ENCODE assay signal across 8 cellular contexts in the genomic region with DNA sequence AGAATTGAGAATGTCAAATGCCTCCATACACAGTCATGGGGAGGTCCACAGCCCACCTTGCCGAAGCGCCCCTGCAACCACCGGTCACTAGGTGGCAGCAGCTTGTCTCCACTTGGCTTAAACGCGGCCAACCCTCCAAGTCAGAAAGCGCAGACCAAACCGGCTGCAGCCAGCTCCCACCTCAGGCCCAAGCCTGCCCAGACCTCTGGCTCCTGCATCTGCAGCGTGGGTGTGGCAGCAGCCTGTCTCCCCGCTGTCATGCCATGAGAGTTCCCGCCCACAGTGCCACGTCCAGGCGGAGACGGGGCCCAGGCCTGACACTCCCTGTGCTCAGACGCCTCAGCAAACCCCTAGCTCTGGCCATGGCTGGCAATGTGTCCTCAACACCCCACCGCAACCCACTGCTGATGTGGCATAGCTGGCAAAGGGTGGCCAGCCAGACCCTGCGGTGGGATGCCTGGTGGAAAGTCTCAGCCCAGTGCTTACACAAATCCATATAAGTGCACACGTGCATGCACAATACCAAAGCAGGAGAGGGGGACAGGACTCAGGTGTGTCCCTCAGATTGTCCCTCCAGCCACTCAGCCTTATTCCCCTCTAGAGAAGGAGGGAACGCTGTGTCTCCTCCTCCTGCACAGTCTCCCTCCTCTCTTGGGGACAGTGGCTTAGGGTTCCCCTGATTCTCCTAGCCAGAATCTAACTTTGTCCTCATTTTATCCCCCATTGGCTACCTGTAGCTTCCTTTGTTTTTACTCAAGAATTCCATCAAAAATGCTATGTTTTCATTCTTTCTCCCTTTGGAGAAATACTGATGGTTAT. TPM values are rescaled to one million over a fixed set of nuclear protein-coding genes. Genes with fewer than 3 reads are reported as not detected.
A peak's percentile ranks its signal among the peaks of the same experiment; 100 is the strongest.
DNase-seq lines count a peak whose midpoint lies in the region; ATAC-seq and TF ChIP-seq lines count a peak whose summit lies in the region.

No MANE protein-coding gene starts in this region.

- no peak for ATAC-seq in GM18873 (IDR thresholded peaks at IDR 0.05; ENCODE audit: low FRiP score, unreplicated experiment)

- DNase-seq in MG63 (peak; percentile 98), RPMI8226 (peak; percentile 82), fibroblast of villous mesenchyme (ENCODE audit: low read depth) (peak; percentile 89), suprapubic skin (ENCODE audit: low spot score in 2 of 2) (peak; percentile 88 to 94)
- DNase-seq in activated effector memory CD4-positive, alpha-beta T cell treated with Interleukin-2 at 50 U/mL for 16 hours, result peak; percentile 44

- H2AFZ ChIP-seq in neuron (ENCODE audit: low read depth, low read length), result peak overlapping the region; percentile 78

- TF ChIP-seq CTCF in GM12873 (IDR thresholded peaks at IDR 0.05; ENCODE audit: insufficient read depth, low read depth, low read length, missing control alignments), result peak; percentile 95
- TF ChIP-seq CTCF in fibroblast of villous mesenchyme (IDR thresholded peaks at IDR 0.05; ENCODE audit: insufficient read depth, low read depth, low read length), result peak; percentile 94
- TF ChIP-seq CTCF in suprapubic skin (IDR thresholded peaks at IDR 0.05), result peak; percentile 82 to 86

- WGBS in suprapubic skin, result 12% methylated on average over 4 of the region's 18 CpGs

- H3K27ac ChIP-seq in suprapubic skin, result peak overlapping the region; percentile 80

- no peak for TF ChIP-seq EP300 in suprapubic skin (IDR thresholded peaks at IDR 0.05)

- H3K36me3 ChIP-seq in MG63 (peaks cover 4% of the 10 kb centered on the region; the same call in 1 of the 2 replicates), neuron (ENCODE audit: insufficient read depth, low read length) (no peaks in the 10 kb centered on the region), suprapubic skin (no peaks in the 10 kb centered on the region)

- H3K4me1 ChIP-seq in neuron (ENCODE audit: insufficient read depth, low read length), result peaks cover 34% of the 10 kb centered on the region
- H3K4me1 ChIP-seq in suprapubic skin, result peaks cover 64% of the 10 kb centered on the region

- H3K4me3 ChIP-seq in MG63 (no peak overlapping the region), fibroblast of villous mesenchyme (ENCODE audit: low read depth, low read length) (no peak overlapping the region), neuron (ENCODE audit: low read length) (no peak overlapping the region), suprapubic skin (peak overlapping the region; percentile 51)

- H3K27me3 ChIP-seq in MG63 (no peaks in the 10 kb centered on the region), neuron (ENCODE audit: insufficient read depth, low read length) (no peaks in the 10 kb centered on the region), suprapubic skin (no peaks in the 10 kb centered on the region)

- TF ChIP-seq POLR2A in suprapubic skin (IDR thresholded peaks at IDR 0.05), result no peak

- no peaks in the 10 kb centered on the region for H3K9me3 ChIP-seq in MG63
- H3K9me3 ChIP-seq in neuron (ENCODE audit: low read length), result no peaks in the 10 kb centered on the region
- no peaks in the 10 kb centered on the region for H3K9me3 ChIP-seq in suprapubic skin

RNA-seq across cellular contexts. Expression of gene COPZ2, which starts 10.9 kb away (rescaled TPM):
- 91.7 and 130 TPM in 2 replicates for total RNA-seq in MG63 (2014; rRNA removed; shearing (Covaris generic); ENCODE audit: low replicate concordance)
- total RNA-seq in fibroblast of villous mesenchyme (61.3 and 75.7 TPM in 2 replicates), suprapubic skin (10 to 100 TPM in 3 of 4 donors, 1 to 10 TPM in 1; 9.7 to 17.2 (median 12.5) TPM)

RNA-seq across cellular contexts. Expression of gene NFE2L1, which starts 21.4 kb away (rescaled TPM):
- 33.6 and 47.7 TPM in 2 replicates for total RNA-seq in MG63 (2014; rRNA removed; shearing (Covaris generic); ENCODE audit: low replicate concordance)
- total RNA-seq in fibroblast of villous mesenchyme, result 110 and 132 TPM in 2 replicates
- total RNA-seq in suprapubic skin, result 100 to 1,000 TPM in 2 of 4 donors, 10 to 100 TPM in 2; 89.9 to 250 (median 138) TPM

RNA-seq across cellular contexts. Expression of gene CDK5RAP3, which starts 55.8 kb away (rescaled TPM):
- 53.3 and 59.4 TPM in 2 replicates for total RNA-seq in MG63 (2014; rRNA removed; shearing (Covaris generic); ENCODE audit: low replicate concordance)
- 32.4 and 41.6 TPM in 2 replicates for total RNA-seq in fibroblast of villous mesenchyme
- total RNA-seq in suprapubic skin, result 100 to 1,000 TPM; 100 to 296 (median 142) TPM

Comparison
In these comparisons a context has a peak if more than half of its experiments do, and no peak if none do; other contexts are left out.
1. DNase-seq: peak in every context shown above with its lines; median percentile 98 in MG63; 91 in suprapubic skin; 89 in fibroblast of villous mesenchyme; 82 in RPMI8226; 44 in activated effector memory CD4-positive, alpha-beta T cell treated with Interleukin-2 at 50 U/mL for 16 hours.